ENCODE assay signal across 9 cellular contexts in genomic region chr12:5654019-5654418, GRCh38.
"Had no signal": no experiment of that assay in that cellular context is flagged by ENCODE, and none has a peak within 500 bp of the region (broad histone marks: within the 10 kb centered on the region; RNA-seq: fewer than 3 reads in every experiment).

No MANE protein-coding gene starts in this region.

- DNase-seq: H9, HCEC 1CT, KBM-7 had no signal

- H3K4me1 Mint-ChIP-seq: GM23338, IgD-negative memory B cell had no signal

- FAIRE-seq: H1, H54, HepG2 had no signal

- H3K4me3 ChIP-seq: GM23338 had no signal

- H3K36me3 Mint-ChIP-seq: IgD-negative memory B cell had no signal

- ATAC-seq: GM23338, HepG2 had no signal

- H3K4me3 Mint-ChIP-seq: GM23338, H9, IgD-negative memory B cell had no signal

- H3K27ac Mint-ChIP-seq: GM23338, H9, IgD-negative memory B cell had no signal

- H3K9me3 Mint-ChIP-seq: GM23338, H9, IgD-negative memory B cell had no signal

- H3K27ac ChIP-seq: HL-60 had no signal
